ENCODE assay signal across 8 cellular contexts in genomic region chr9:117460743-117461142, GRCh38.
"Had no signal": no experiment of that assay in that cellular context is flagged by ENCODE, and none has a peak within 500 bp of the region (broad histone marks: within the 10 kb centered on the region; RNA-seq: fewer than 3 reads in every experiment).

No MANE protein-coding gene starts in this region.

- ATAC-seq: GM23338, HCT116, K562 had no signal

- H3K4me1 Mint-ChIP-seq: GM23338 had no signal

- H3K4me3 Mint-ChIP-seq: GM23338, HFFc6 had no signal

- H3K9me3 Mint-ChIP-seq: GM23338 had no signal

- H3K36me3 ChIP-seq: HAP-1 had no signal

- H3K4me2 ChIP-seq: GM23338 had no signal

- H3K4me1 ChIP-seq: HAP-1 had no signal

- DNase-seq: H7, HFFc6, IMR-90, KG1 had no signal

- H3K9me3 ChIP-seq: HAP-1 had no signal

- H3K4me3 ChIP-seq: GM23338, HAP-1, K562 had no signal

- H2AFZ ChIP-seq: GM23338 had no signal

- H3K27ac Mint-ChIP-seq: GM23338, HFFc6 had no signal
